1 cellular context compared by ENCODE assay signal in the genomic region with DNA sequence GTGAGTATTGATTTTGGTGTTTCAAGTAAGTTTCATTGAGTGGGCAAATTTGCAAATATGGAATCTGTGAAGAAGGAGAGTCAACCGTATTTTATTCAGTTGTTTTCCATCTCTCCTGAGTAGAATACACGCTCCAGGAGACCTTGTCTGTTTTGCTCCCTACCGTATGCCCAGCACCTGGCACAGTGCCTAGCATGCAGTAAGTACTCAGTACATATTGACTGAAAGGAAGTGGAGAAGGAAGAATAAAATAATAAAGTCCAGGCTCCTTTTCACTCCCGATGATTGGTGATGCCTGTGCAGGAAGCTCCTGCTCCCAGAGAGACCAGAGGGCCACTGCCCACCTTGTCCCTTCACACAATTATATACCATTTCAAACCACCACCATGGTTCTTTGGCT.
TF ChIP-seq lines count a peak whose summit lies in the region.

No MANE protein-coding gene starts in this region.

TF ChIP-seq in HCT116, 20 proteins besides CTCF, POLR2A, EP300 and RAD21 (continued from another document):
- no peak for TF ChIP-seq ZBTB33 (IDR thresholded peaks at IDR 0.05; ENCODE audit: extremely low read depth, insufficient replicate concordance, low read length)
- no peak for TF ChIP-seq SIN3A (IDR thresholded peaks at IDR 0.05; ENCODE audit: low read depth)
- TF ChIP-seq FOSL1 (IDR thresholded peaks at IDR 0.05; ENCODE audit: low read depth): no peak
